ENCODE assay signal across 28 cellular contexts in the genomic region with DNA sequence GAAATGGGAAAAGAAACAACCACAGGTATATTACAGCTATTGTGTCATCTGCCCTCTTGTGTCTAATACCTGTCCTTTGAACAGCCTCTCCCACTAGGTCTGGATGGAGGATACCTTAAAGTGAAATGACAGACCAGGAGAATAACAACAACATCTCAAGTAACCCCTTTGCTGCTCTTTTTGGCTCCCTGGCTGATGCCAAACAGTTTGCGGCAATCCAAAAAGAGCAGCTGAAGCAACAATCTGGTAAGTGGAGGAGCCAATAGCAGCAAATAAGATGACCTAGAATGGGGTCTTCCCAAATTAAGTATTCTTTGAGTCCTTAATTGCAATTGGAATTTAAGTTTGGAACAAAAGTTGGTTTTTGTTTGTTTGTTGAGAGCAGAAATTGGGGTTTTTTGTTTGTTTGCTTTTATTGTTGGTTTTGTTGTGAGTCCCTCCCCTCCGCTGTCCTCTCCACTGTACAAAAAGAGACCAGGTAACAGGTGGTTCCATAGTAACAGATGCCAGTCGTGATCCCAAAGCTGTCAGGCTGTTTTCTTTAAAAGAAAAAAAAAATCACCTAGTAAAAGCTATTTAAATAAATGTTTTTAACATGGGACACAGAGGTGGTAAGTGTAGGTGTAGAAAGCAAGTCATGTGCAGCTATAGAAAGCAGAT. TPM values are rescaled to one million over a fixed set of nuclear protein-coding genes. Genes with fewer than 3 reads are reported as not detected.
A peak's percentile ranks its signal among the peaks of the same experiment; 100 is the strongest.
DNase-seq lines count a peak whose midpoint lies in the region; ATAC-seq and TF ChIP-seq lines count a peak whose summit lies in the region.
"Had no signal": no experiment of that assay in that cellular context is flagged by ENCODE, and none has a peak within 500 bp of the region (broad histone marks: within the 10 kb centered on the region; RNA-seq: fewer than 3 reads in every experiment).

No MANE protein-coding gene starts in this region.

- no peak for TF ChIP-seq CTCF in heart right ventricle (IDR thresholded peaks at IDR 0.05)
- TF ChIP-seq CTCF in gastrocnemius medialis (IDR thresholded peaks at IDR 0.05 in 4 of 5, conservative IDR thresholded peaks at IDR 0.05 in 1 of 5) = no peak
- TF ChIP-seq CTCF in adrenal gland (IDR thresholded peaks at IDR 0.05) = no peak

- no peak overlapping the region for H3K4me3 ChIP-seq in heart right ventricle
- peak overlapping the region in 1 of 4 donors; percentile 11 for H3K4me3 ChIP-seq in gastrocnemius medialis
- no peak overlapping the region for H3K4me3 ChIP-seq in adrenal gland
- H3K4me3 ChIP-seq: GM23248, SJSA1 had no signal

- H3K27me3 Mint-ChIP-seq in activated T-helper 17 cell treated with anti-CD3 and anti-CD28 coated beads, Interleukin-2, amount 50 U/mL, for 72 hours = no peaks in the 10 kb centered on the region

- in situ Hi-C loops in gastrocnemius medialis (cut with MboI; ENCODE audit: low sequenced_read_pairs in 4 of 4) = no loop called here

- intact Hi-C loops in heart right ventricle (cut with DNase I) = no loop called here
- intact Hi-C loops in Right ventricle myocardium superior (cut with DNase I) = no loop called here
- intact Hi-C loops in gastrocnemius medialis (cut with DNase I; ENCODE audit: low total_unique reads) = loop anchor here (5.0 kb wide), 1 partner anchor 72 kb away; a partner anchor contains a TSS
- intact Hi-C loops in adrenal gland (cut with DNase I) = no loop called here

- peaks cover 15% of the 10 kb centered on the region for H3K4me1 Mint-ChIP-seq in activated T-helper 17 cell treated with anti-CD3 and anti-CD28 coated beads, Interleukin-2, amount 50 U/mL, for 72 hours

- peak overlapping the region; percentile 42 for H3K27ac Mint-ChIP-seq in activated T-helper 17 cell treated with anti-CD3 and anti-CD28 coated beads, Interleukin-2, amount 50 U/mL, for 72 hours
- H3K27ac Mint-ChIP-seq: H9 had no signal

- H3K27me3 ChIP-seq in heart right ventricle (no peaks in the 10 kb centered on the region), gastrocnemius medialis (no peaks in the 10 kb centered on the region), adrenal gland (no peaks in the 10 kb centered on the region)
- H3K27me3 ChIP-seq: BE2C, SJSA1 had no signal

- H3K27ac ChIP-seq in heart right ventricle (peak overlapping the region in 7 of 10 donors; percentile 18 to 84 (median 79)), gastrocnemius medialis (peak overlapping the region; percentile 78 to 89 (median 86)), adrenal gland (no peak overlapping the region)
- H3K27ac ChIP-seq: 22Rv1, GM23248, SJSA1 had no signal

- H3K4me3 Mint-ChIP-seq in activated T-helper 17 cell treated with anti-CD3 and anti-CD28 coated beads, Interleukin-2, amount 50 U/mL, for 72 hours = no peak overlapping the region
- H3K4me3 Mint-ChIP-seq: H9 had no signal

- TF ChIP-seq POLR2A in gastrocnemius medialis (IDR thresholded peaks at IDR 0.05) = no peak
- no peak for TF ChIP-seq POLR2A in adrenal gland (IDR thresholded peaks at IDR 0.05)

- DNase-seq in DMS 273 (lab: John Stamatoyannopoulos, UW; ENCODE audit: unreplicated experiment) (peak; percentile 9), DMS 273 treated with DMSO at 0.1 percent for 48 hours (lab: John Stamatoyannopoulos, UW) (no peak), heart right ventricle (no peak), Right ventricle myocardium superior (no peak), gastrocnemius medialis (no peak), iPS-NIHi11 (ENCODE audit: low spot score) (no peak), adrenal gland (no peak)
- DNase-seq: BE2C; DMS53; GM23248; H9; MV-4-11; NCI-H1105; NCI-H1436 treated with DMSO at 0.1 percent for 48 hours; NCI-H187 treated with DMSO at 0.1 percent for 48 hours; NCI-H446; NCI-H524 treated with DMSO at 0.1 percent for 48 hours; NCI-H82; NK-92 treated with Interleukin-12 subunit alpha and Interleukin-12 subunit beta, amount 100 ng/mL, for 24 hours; PC-3 had no signal

- H3K9me3 Mint-ChIP-seq in activated T-helper 17 cell treated with anti-CD3 and anti-CD28 coated beads, Interleukin-2, amount 50 U/mL, for 72 hours = no peaks in the 10 kb centered on the region
- H3K9me3 Mint-ChIP-seq: H9 had no signal

- H3K36me3 Mint-ChIP-seq in activated T-helper 17 cell treated with anti-CD3 and anti-CD28 coated beads, Interleukin-2, amount 50 U/mL, for 72 hours (ENCODE audit: low read depth) = peaks cover 91% of the 10 kb centered on the region

- WGBS in heart right ventricle, 2 donors = 89 to 94% methylated on average over 3 of the region's 3 CpGs
- 87 to 92% (median 90%) methylated on average over 3 of the region's 3 CpGs for WGBS in adrenal gland, 4 donors

- H3K36me3 ChIP-seq in heart right ventricle = peaks cover 0 to 75% (median 50%) of the 10 kb centered on the region in 9 donors
- peaks cover 0 to 23% of the 10 kb centered on the region in 2 donors for H3K36me3 ChIP-seq in gastrocnemius medialis
- peaks cover 0 to 55% of the 10 kb centered on the region in 2 donors for H3K36me3 ChIP-seq in adrenal gland (replicated peaks in 1 of 2)

- ATAC-seq in heart right ventricle = no peak
- no peak for ATAC-seq in Right ventricle myocardium superior (ENCODE audit: poor library complexity)
- ATAC-seq in activated T-helper 17 cell treated with anti-CD3 and anti-CD28 coated beads, Interleukin-2, amount 50 U/mL, for 72 hours (replicated peaks) = no peak
- peak in 1 of 2 donors; percentile 45 for ATAC-seq in gastrocnemius medialis
- ATAC-seq: HepG2, PC-3 had no signal

- H3K4me1 ChIP-seq in heart right ventricle = peaks cover 7 to 39% (median 21%) of the 10 kb centered on the region in 9 donors
- H3K4me1 ChIP-seq in gastrocnemius medialis = peaks cover 44 to 46% of the 10 kb centered on the region in 2 donors
- peaks cover 3 to 10% of the 10 kb centered on the region in 2 donors for H3K4me1 ChIP-seq in adrenal gland (replicated peaks in 1 of 2)
- H3K4me1 ChIP-seq: BE2C, SJSA1 had no signal

- H3K9me3 ChIP-seq in heart right ventricle = no peaks in the 10 kb centered on the region
- H3K9me3 ChIP-seq in gastrocnemius medialis = no peaks in the 10 kb centered on the region
- no peaks in the 10 kb centered on the region for H3K9me3 ChIP-seq in adrenal gland (replicated peaks in 1 of 3)
- H3K9me3 ChIP-seq: BE2C, SJSA1 had no signal

RNA-seq across cellular contexts. Expression of a gene that starts 5.7 kb away (rescaled TPM):
- total RNA-seq in heart right ventricle (10 to 100 TPM; 38.4 to 46.4 (median 42.3) TPM), Right ventricle myocardium superior (33.2 TPM), gastrocnemius medialis (10 to 100 TPM; 36.6 to 73.9 (median 41.7) TPM), adrenal gland (10 to 100 TPM; 29.6 to 52.8 (median 35.6) TPM)
- polyA plus RNA-seq in heart right ventricle (10 to 100 TPM; 12.7 to 22.8 TPM), adrenal gland (10 to 100 TPM; 16.1 to 44.9 (median 29.7) TPM)
- total RNA-seq in activated T-helper 17 cell treated with anti-CD3 and anti-CD28 coated beads, Interleukin-2, amount 50 U/mL, for 72 hours = 10 to 100 TPM; 40.9 to 48.3 TPM

RNA-seq across cellular contexts. Expression of a gene that starts 20.9 kb away (rescaled TPM):
- total RNA-seq in heart right ventricle (1 to 10 TPM in 1 of 10 donors, under 1 TPM in 5, not detected in 4; 0.21 to 5.7 (median 0.41) TPM), Right ventricle myocardium superior (not detected), gastrocnemius medialis (under 1 TPM in 2 of 4 donors, not detected in 2; 0.33 to 0.51 TPM), adrenal gland (1 to 10 TPM in 3 of 8 donors, under 1 TPM in 4, not detected in 1; 0.46 to 1.3 (median 0.69) TPM)
- polyA plus RNA-seq in heart right ventricle (under 1 TPM in 1 of 2 donors, not detected in 1; 0.06 TPM), adrenal gland (under 1 TPM; 0.03 to 0.44 (median 0.40) TPM)
- 100 to 1,000 TPM; 103 to 140 TPM for total RNA-seq in activated T-helper 17 cell treated with anti-CD3 and anti-CD28 coated beads, Interleukin-2, amount 50 U/mL, for 72 hours
- total RNA-seq: Daoy, GM23248, H9, HepG2, HT1080, LHCN-M2, MCF 10A, PC-3, SJSA1 had no signal
- polyA plus RNA-seq: GM23248, HepG2 had no signal

RNA-seq across cellular contexts. Expression of a gene that starts 22.6 kb away (rescaled TPM):
- total RNA-seq in heart right ventricle = 1 to 10 TPM in 3 of 10 donors, under 1 TPM in 2, not detected in 5; 0.31 to 6.3 (median 1.1) TPM
- under 1 TPM in 1 of 2 donors, not detected in 1; 0.54 TPM for polyA plus RNA-seq in heart right ventricle
- 0.62 TPM for total RNA-seq in Right ventricle myocardium superior
- total RNA-seq in activated T-helper 17 cell treated with anti-CD3 and anti-CD28 coated beads, Interleukin-2, amount 50 U/mL, for 72 hours = 100 to 1,000 TPM; 313 to 365 TPM
- total RNA-seq in gastrocnemius medialis = 1 to 10 TPM in 1 of 4 donors, under 1 TPM in 2, not detected in 1; 0.35 to 3.0 (median 0.46) TPM
- total RNA-seq in adrenal gland = 1 to 10 TPM in 7 of 8 donors, under 1 TPM in 1; 0.61 to 8.0 (median 2.5) TPM
- 1 to 10 TPM; 1.6 to 3.0 (median 2.1) TPM for polyA plus RNA-seq in adrenal gland
- total RNA-seq: GM23248, H9, LHCN-M2, MCF 10A, PC-3, SJSA1 had no signal
- polyA plus RNA-seq: GM23248 had no signal

RNA-seq across cellular contexts. Expression of a gene that starts 36.3 kb away (rescaled TPM):
- total RNA-seq in heart right ventricle = 100 to 1,000 TPM; 482 to 777 (median 688) TPM
- polyA plus RNA-seq in heart right ventricle = 100 to 1,000 TPM; 365 to 800 TPM
- 748 TPM for total RNA-seq in Right ventricle myocardium superior
- total RNA-seq in activated T-helper 17 cell treated with anti-CD3 and anti-CD28 coated beads, Interleukin-2, amount 50 U/mL, for 72 hours = 100 to 1,000 TPM; 155 to 275 TPM
- 10 to 100 TPM; 46.9 to 90.6 (median 55.4) TPM for total RNA-seq in gastrocnemius medialis
- total RNA-seq in adrenal gland = 100 to 1,000 TPM in 5 of 8 donors, 10 to 100 TPM in 3; 51.8 to 857 (median 253) TPM
- 100 to 1,000 TPM; 205 to 540 (median 367) TPM for polyA plus RNA-seq in adrenal gland

Comparison
In these comparisons a context has a peak if more than half of its experiments do, and no peak if none do; other contexts are left out.
1. H3K27ac ChIP-seq: peak in heart right ventricle (7 of 10) and gastrocnemius medialis (4 of 4); none in adrenal gland (0 of 5).
2. RNA of a gene that starts 20.9 kb away (total RNA-seq): 103 to 140 TPM in activated T-helper 17 cell treated with anti-CD3 and anti-CD28 coated beads, Interleukin-2, amount 50 U/mL, for 72 hours; 0.46 to 1.3 TPM in adrenal gland, 0.33 to 0.51 TPM in gastrocnemius medialis, 0.21 to 5.7 TPM in heart right ventricle and not detected in Right ventricle myocardium superior (single experiment); every median in the first group is over 10 times any median in the second.
3. RNA of a gene that starts 22.6 kb away (total RNA-seq): 313 to 365 TPM in activated T-helper 17 cell treated with anti-CD3 and anti-CD28 coated beads, Interleukin-2, amount 50 U/mL, for 72 hours; 0.61 to 8.0 TPM in adrenal gland, 0.62 TPM in Right ventricle myocardium superior (single experiment), 0.31 to 6.3 TPM in heart right ventricle and 0.35 to 3.0 TPM in gastrocnemius medialis; every median in the first group is over 10 times any median in the second.